11 cellular contexts compared by ENCODE assay signal in genomic region chr3:48038971-48039481, GRCh38. TPM values are rescaled to one million over a fixed set of nuclear protein-coding genes. Genes with fewer than 3 reads are reported as not detected.
DNase-seq lines count a peak whose midpoint lies in the region; ATAC-seq and TF ChIP-seq lines count a peak whose summit lies in the region.
"Had no signal": no experiment of that assay in that cellular context is flagged by ENCODE, and none has a peak within 500 bp of the region (broad histone marks: within the 10 kb centered on the region; RNA-seq: fewer than 3 reads in every experiment).

No MANE protein-coding gene starts in this region.

- ATAC-seq in HG03342 (IDR thresholded peaks at IDR 0.05; ENCODE audit: unreplicated experiment) (no peak), HG02840 (IDR thresholded peaks at IDR 0.05; ENCODE audit: low FRiP score, unreplicated experiment) (no peak)

- peaks cover 33% of the 10 kb centered on the region for H3K4me1 ChIP-seq in testis

- peak; percentile 44 for DNase-seq in LHCN-M2 (ENCODE audit: low read depth)
- no peak for DNase-seq in coronary artery (ENCODE audit: low spot score)
- peak; percentile 37 for DNase-seq in medulla oblongata (ENCODE audit: extremely low spot score)
- DNase-seq in testis, result no peak
- DNase-seq in activated naive CD4-positive, alpha-beta T cell treated with anti-CD3 and anti-CD28 coated beads, Interleukin-2, amount 50 U/mL, for 16 hours, result no peak
- DNase-seq in NOMO-1 (lab: John Stamatoyannopoulos, UW; ENCODE audit: unreplicated experiment in 2 of 2), result no peak
- DNase-seq: activated CD4-positive, alpha-beta T cell treated with anti-CD3 and anti-CD28 coated beads for 48 hours; NCI-H526 treated with DMSO at 0.1 percent for 48 hours; stimulated activated CD4-positive, alpha-beta T cell treated with anti-CD3 and anti-CD28 coated beads, Interleukin-4, amount 100 ng/mL, for 24 hours had no signal

- intact Hi-C loops in testis (cut with DNase I; ENCODE audit: low total_unique reads), result no loop called here

- TF ChIP-seq CTCF in coronary artery (IDR thresholded peaks at IDR 0.05) (no peak), testis (IDR thresholded peaks at IDR 0.05) (no peak)

- no peaks in the 10 kb centered on the region for H3K9me3 ChIP-seq in testis

- 41% methylated on average over 6 of the region's 6 CpGs for WGBS in testis, 2 donors

- no peaks in the 10 kb centered on the region for H3K27me3 ChIP-seq in testis

- H3K36me3 ChIP-seq in testis (ENCODE audit: low read depth, missing control alignments), result no peaks in the 10 kb centered on the region

- H3K4me3 ChIP-seq in coronary artery, result peak overlapping the region; percentile 13
- H3K4me3 ChIP-seq in testis, result no peak overlapping the region

- H3K27ac ChIP-seq in coronary artery (peak overlapping the region; percentile 66 to 78), testis (peak overlapping the region; percentile 35 to 80)

- no peak for TF ChIP-seq POLR2A in testis (IDR thresholded peaks at IDR 0.05)

RNA-seq across cellular contexts. Expression of gene MAP4, which starts 22.8 kb away (rescaled TPM):
- total RNA-seq in LHCN-M2 (2014; rRNA removed) (90.6 and 106 TPM in 2 replicates), testis (100 to 1,000 TPM; 226 to 241 TPM)
- polyA plus RNA-seq in LHCN-M2 (2012), result 198 TPM
- polyA plus RNA-seq in testis (ENCODE audit: insufficient read depth, low read depth, low replicate concordance), result 195 TPM

Comparison
In these comparisons a context has a peak if more than half of its experiments do, and no peak if none do; other contexts are left out.
1. DNase-seq: peak in LHCN-M2 (single experiment) and medulla oblongata (single experiment); none in coronary artery (single experiment), testis (single experiment), activated naive CD4-positive, alpha-beta T cell treated with anti-CD3 and anti-CD28 coated beads, Interleukin-2, amount 50 U/mL, for 16 hours (single experiment) and NOMO-1 (0 of 2).